Comparison of ENCODE assay signal across 8 cellular contexts in the genomic region with DNA sequence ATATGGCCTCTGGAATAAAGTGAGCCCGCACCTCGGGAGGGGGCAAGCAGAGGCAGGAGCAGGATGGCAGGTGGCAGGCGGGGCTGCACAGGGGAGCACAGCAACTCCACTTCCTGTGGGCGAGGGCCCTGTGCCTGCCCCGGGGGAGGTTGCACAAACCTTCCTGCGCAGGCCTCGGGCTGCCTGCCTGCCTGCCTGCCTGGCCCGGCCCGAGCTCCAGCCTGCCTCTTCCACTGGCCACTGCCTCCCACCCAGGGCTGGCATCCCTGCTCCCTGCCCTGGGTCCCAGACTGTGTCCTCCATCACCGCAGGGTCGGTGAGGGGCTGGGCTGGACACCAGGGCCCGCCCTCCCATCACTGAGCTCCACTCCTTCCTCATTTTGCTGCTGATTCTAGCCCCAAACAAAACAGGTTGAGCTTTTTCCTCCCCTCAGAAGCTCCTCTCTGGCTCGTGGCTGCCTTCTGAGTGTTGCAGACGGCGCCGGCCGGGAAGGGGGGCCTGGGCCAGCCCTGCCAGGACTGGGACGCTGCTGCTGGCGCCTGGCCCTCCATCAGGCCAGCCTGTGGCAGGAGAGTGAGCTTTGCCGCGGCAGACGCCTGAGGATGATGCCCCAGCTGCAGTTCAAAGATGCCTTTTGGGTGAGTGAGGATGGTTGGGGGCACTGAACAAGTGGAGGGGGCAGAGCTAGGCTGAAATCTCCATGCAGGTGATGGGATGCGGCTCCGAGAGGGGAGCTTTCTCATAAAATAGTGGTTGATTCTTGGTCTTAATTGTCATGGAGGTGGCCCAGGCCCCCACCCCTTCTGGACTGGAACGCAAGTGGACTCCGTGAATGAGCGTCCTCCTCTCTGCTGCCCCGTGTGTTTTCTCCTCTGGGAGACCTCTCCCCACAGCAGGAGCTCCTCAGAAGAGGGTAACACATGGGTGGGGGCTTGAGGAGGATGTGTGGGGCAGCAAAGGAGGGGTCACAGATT. TPM values are rescaled to one million over a fixed set of nuclear protein-coding genes. Genes with fewer than 3 reads are reported as not detected.
DNase-seq lines count a peak whose midpoint lies in the region; ATAC-seq and TF ChIP-seq lines count a peak whose summit lies in the region.

Gene PSTPIP1, plus strand, starts transcription at position 156 of the 975 bp plus-strand sequence. Its CDS starts 448 bp downstream, at position 604.

- no peaks in the 10 kb centered on the region for H3F3A ChIP-seq in DOHH2 (ENCODE audit: control insufficient read depth, insufficient read depth)

- peak; percentile 63 for ATAC-seq in HG02610 (IDR thresholded peaks at IDR 0.05; ENCODE audit: unreplicated experiment)
- ATAC-seq in activated naive CD4-positive, alpha-beta T cell treated with anti-CD3 and anti-CD28 coated beads, Interleukin-2, amount 50 U/mL, for 72 hours: peak; percentile 54 to 66

- no peaks in the 10 kb centered on the region for H4K20me1 ChIP-seq in DOHH2 (ENCODE audit: control insufficient read depth, insufficient read depth, low read depth, low read length)

- peak within 1 kb of the TSS; percentile 96 for H3K27ac Mint-ChIP-seq in activated naive CD4-positive, alpha-beta T cell treated with anti-CD3 and anti-CD28 coated beads, Interleukin-2, amount 50 U/mL, for 72 hours

- peak within 1 kb of the TSS; percentile 86 for H3K4me3 ChIP-seq in DOHH2 (ENCODE audit: low read length)

- no peaks in the 10 kb centered on the region for H3K36me3 ChIP-seq in DOHH2 (ENCODE audit: control insufficient read depth, low read length)

- no peaks in the 10 kb centered on the region for H3K9me3 ChIP-seq in DOHH2 (ENCODE audit: control insufficient read depth, insufficient read depth, low read length)

- peaks cover 24 to 41% of the 10 kb centered on the region in 2 donors for H3K36me3 Mint-ChIP-seq in activated naive CD4-positive, alpha-beta T cell treated with anti-CD3 and anti-CD28 coated beads, Interleukin-2, amount 50 U/mL, for 72 hours

- H3K79me2 ChIP-seq in DOHH2 (ENCODE audit: control insufficient read depth, low read length): peaks cover 6% of the 10 kb centered on the region

- TF ChIP-seq CTCF in DOHH2 (IDR thresholded peaks at IDR 0.05; ENCODE audit: low read depth, low read length, poor library complexity, severe bottlenecking): no peak

- peak within 1 kb of the TSS; percentile 38 for H3K27ac ChIP-seq in DOHH2 (ENCODE audit: low read depth, low read length)

- H3K9me3 Mint-ChIP-seq in activated naive CD4-positive, alpha-beta T cell treated with anti-CD3 and anti-CD28 coated beads, Interleukin-2, amount 50 U/mL, for 72 hours: no peaks in the 10 kb centered on the region

- no peaks in the 10 kb centered on the region for H3K27me3 ChIP-seq in DOHH2 (ENCODE audit: control insufficient read depth, low read length)

- DNase-seq in SK-N-DZ (ENCODE audit: low spot score) (peak; percentile 45), left kidney (ENCODE audit: low read depth, low spot score) (peak; percentile 29), NCI-H1694 (lab: John Stamatoyannopoulos, UW) (no peak), NCI-H1694 treated with DMSO at 0.1 percent for 48 hours (lab: John Stamatoyannopoulos, UW) (no peak)
- DNase-seq in activated naive CD4-positive, alpha-beta T cell treated with anti-CD3 and anti-CD28 coated beads, Interleukin-2, amount 50 U/mL, for 72 hours (ENCODE audit: low spot score in 2 of 2): peak; percentile 62 to 74
- peak; percentile 78 for DNase-seq in stimulated activated CD8-positive, alpha-beta memory T cell treated with anti-CD3 and anti-CD28 coated beads, Interleukin-4, amount 100 ng/mL, for 48 hours

- no peaks in the 10 kb centered on the region for H3K9me2 ChIP-seq in DOHH2 (replicated peaks; ENCODE audit: control insufficient read depth, low read length)

- H3K4me2 ChIP-seq in DOHH2 (ENCODE audit: low read length): peak within 1 kb of the TSS; percentile 100

- peaks cover 23% of the 10 kb centered on the region for H3K4me1 ChIP-seq in DOHH2 (ENCODE audit: control insufficient read depth, low read length)

RNA-seq across cellular contexts. Expression of gene PSTPIP1, which starts in this region (rescaled TPM):
- 1.4 and 1.8 TPM in 2 replicates for polyA plus RNA-seq in SK-N-DZ (2014; cell fraction: cytosol; rRNA removed)
- polyA plus RNA-seq in SK-N-DZ (2014; cell fraction: nucleus; rRNA removed): 8.8 and 9.9 TPM in 2 replicates
- 100 to 1,000 TPM in 1 of 2 donors, 10 to 100 TPM in 1; 95.5 to 149 TPM for total RNA-seq in activated naive CD4-positive, alpha-beta T cell treated with anti-CD3 and anti-CD28 coated beads, Interleukin-2, amount 50 U/mL, for 72 hours

Comparison
In these comparisons a context has a peak if more than half of its experiments do, and no peak if none do; other contexts are left out.
1. DNase-seq: peak in SK-N-DZ (single experiment), activated naive CD4-positive, alpha-beta T cell treated with anti-CD3 and anti-CD28 coated beads, Interleukin-2, amount 50 U/mL, for 72 hours (2 of 2), left kidney (single experiment) and stimulated activated CD8-positive, alpha-beta memory T cell treated with anti-CD3 and anti-CD28 coated beads, Interleukin-4, amount 100 ng/mL, for 48 hours (single experiment); none in NCI-H1694 (single experiment) and NCI-H1694 treated with DMSO at 0.1 percent for 48 hours (single experiment).